ENCODE assay signal across 19 cellular contexts in the genomic region with DNA sequence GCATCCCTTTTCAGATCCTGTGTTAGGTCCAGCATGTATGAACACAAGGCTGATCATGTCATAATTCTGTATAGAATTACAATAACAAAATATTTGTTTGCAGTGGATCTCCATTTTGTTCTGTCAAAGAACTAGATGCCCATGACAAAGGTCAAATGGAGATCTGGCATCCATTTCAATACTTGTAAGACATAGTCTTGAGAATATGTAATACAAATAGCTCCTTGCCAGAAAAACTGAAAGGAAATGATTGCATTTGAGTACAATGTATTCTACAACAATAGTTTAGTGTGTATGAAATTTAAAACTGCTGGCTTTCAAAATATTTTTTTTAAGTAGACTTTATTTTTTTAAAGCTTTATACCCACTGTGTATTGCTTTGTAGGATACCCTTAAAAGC.
DNase-seq lines count a peak whose midpoint lies in the region; TF ChIP-seq lines count a peak whose summit lies in the region.
"Had no signal": no experiment of that assay in that cellular context is flagged by ENCODE, and none has a peak within 500 bp of the region (broad histone marks: within the 10 kb centered on the region; RNA-seq: fewer than 3 reads in every experiment).

No MANE protein-coding gene starts in this region.

- H2BK5ac ChIP-seq in trophoblast cell (ENCODE audit: low read depth, low read length, poor library complexity) = no peak overlapping the region

- H4K91ac ChIP-seq in trophoblast cell (ENCODE audit: low read depth, low read length) = no peak overlapping the region

- H3K4me1 ChIP-seq in KMS-11 (ENCODE audit: low read depth, poor library complexity, severe bottlenecking) = peaks cover 61% of the 10 kb centered on the region
- peaks cover 49% of the 10 kb centered on the region for H3K4me1 ChIP-seq in adipocyte (ENCODE audit: control insufficient read depth, insufficient read depth, low read length)
- H3K4me1 ChIP-seq in trophoblast cell (ENCODE audit: control insufficient read depth in 1 of 2, insufficient read depth in 2 of 2, low read length in 2 of 2) = peaks cover 0 to 5% of the 10 kb centered on the region in 2 experiments

- H3K9ac ChIP-seq in KMS-11 = no peak overlapping the region
- H3K9ac ChIP-seq in adipocyte (ENCODE audit: low read length) = no peak overlapping the region
- H3K9ac ChIP-seq in trophoblast cell (ENCODE audit: low read length) = no peak overlapping the region

- H4K8ac ChIP-seq in trophoblast cell (ENCODE audit: low read depth, low read length) = no peak overlapping the region

- H3K9me3 ChIP-seq in adipocyte (ENCODE audit: control insufficient read depth, low read length) (no peaks in the 10 kb centered on the region), trophoblast cell (ENCODE audit: insufficient read depth, low read depth, low read length) (no peaks in the 10 kb centered on the region)
- H3K9me3 ChIP-seq: MG63 had no signal

- no peak overlapping the region for H3K23ac ChIP-seq in trophoblast cell (ENCODE audit: low read length)

- H3K36me3 Mint-ChIP-seq in glutamatergic neuron (ENCODE audit: unreplicated experiment) = no peaks in the 10 kb centered on the region
- peaks cover 7% of the 10 kb centered on the region for H3K36me3 Mint-ChIP-seq in progenitor cell of endocrine pancreas (ENCODE audit: insufficient read depth)

- H3K79me2 ChIP-seq in KMS-11 (ENCODE audit: insufficient read depth, low read depth) = peaks cover 4% of the 10 kb centered on the region; the same call in 1 of the 2 replicates
- H3K79me2 ChIP-seq in trophoblast cell (ENCODE audit: control insufficient read depth, insufficient read depth, low read length, poor library complexity) = no peaks in the 10 kb centered on the region

- no peak overlapping the region for H2AFZ ChIP-seq in KMS-11 (ENCODE audit: low read depth)
- no peak overlapping the region for H2AFZ ChIP-seq in trophoblast cell (ENCODE audit: insufficient read depth, low read length, poor library complexity)

- H3K4me3 ChIP-seq in KMS-11 (IDR thresholded peaks at IDR 0.05; ENCODE audit: insufficient read depth, low read depth, low read length) = no peak overlapping the region
- H3K4me3 ChIP-seq in adipocyte (ENCODE audit: low read length) = no peak overlapping the region
- no peak overlapping the region for H3K4me3 ChIP-seq in trophoblast cell (ENCODE audit: low read depth, low read length)
- H3K4me3 ChIP-seq: MG63 had no signal

- H3K79me1 ChIP-seq in trophoblast cell (ENCODE audit: low read length) = no peaks in the 10 kb centered on the region

- H3K4me3 Mint-ChIP-seq in glutamatergic neuron (ENCODE audit: unreplicated experiment) = no peak overlapping the region
- no peak overlapping the region for H3K4me3 Mint-ChIP-seq in progenitor cell of endocrine pancreas (ENCODE audit: low read depth)
- H3K4me3 Mint-ChIP-seq: CD4-positive, CD25-positive, alpha-beta regulatory T cell; H9; HFFc6 had no signal

- no peak overlapping the region for H2AK5ac ChIP-seq in trophoblast cell (ENCODE audit: low read length)

- H3K36me3 ChIP-seq in KMS-11 (ENCODE audit: insufficient read depth) (no peaks in the 10 kb centered on the region), adipocyte (ENCODE audit: control insufficient read depth, insufficient read depth, low read length, severe bottlenecking) (no peaks in the 10 kb centered on the region), trophoblast cell (ENCODE audit: control insufficient read depth in 1 of 2, insufficient read depth in 2 of 2, low read length in 2 of 2) (no peaks in the 10 kb centered on the region)
- H3K36me3 ChIP-seq: MG63 had no signal

- H3K14ac ChIP-seq in trophoblast cell (ENCODE audit: low read length) = no peak overlapping the region

- H3K27me3 Mint-ChIP-seq in glutamatergic neuron (ENCODE audit: unreplicated experiment) = no peaks in the 10 kb centered on the region
- H3K27me3 Mint-ChIP-seq in progenitor cell of endocrine pancreas = no peaks in the 10 kb centered on the region
- H3K27me3 Mint-ChIP-seq: CD4-positive, CD25-positive, alpha-beta regulatory T cell had no signal

- H3K27me3 ChIP-seq in KMS-11 (ENCODE audit: insufficient read depth, low read depth) = no peaks in the 10 kb centered on the region
- H3K27me3 ChIP-seq in adipocyte (replicated peaks; ENCODE audit: control insufficient read depth, insufficient read depth, low read length) = no peaks in the 10 kb centered on the region
- H3K27me3 ChIP-seq in trophoblast cell (ENCODE audit: insufficient read depth, low read length) = no peaks in the 10 kb centered on the region
- H3K27me3 ChIP-seq: MG63 had no signal

- H3K4ac ChIP-seq in trophoblast cell (ENCODE audit: low read depth, low read length) = no peak overlapping the region

- H3K27ac ChIP-seq in KMS-11 = peak overlapping the region; percentile 32; the same call in 1 of the 2 replicates
- H3K27ac ChIP-seq in trophoblast cell (ENCODE audit: low read depth, low read length) = no peak overlapping the region

- H3K18ac ChIP-seq in trophoblast cell (ENCODE audit: low read length) = no peak overlapping the region

- H3K27ac Mint-ChIP-seq in glutamatergic neuron (ENCODE audit: unreplicated experiment) = no peak overlapping the region
- no peak overlapping the region for H3K27ac Mint-ChIP-seq in progenitor cell of endocrine pancreas
- H3K27ac Mint-ChIP-seq: CD4-positive, CD25-positive, alpha-beta regulatory T cell; HFFc6 had no signal

- no peak overlapping the region for H4K12ac ChIP-seq in trophoblast cell (ENCODE audit: low read depth, low read length)

- H2BK120ac ChIP-seq in trophoblast cell (ENCODE audit: insufficient read depth, low read length, poor library complexity) = no peak overlapping the region

- H3K9me3 Mint-ChIP-seq in glutamatergic neuron (ENCODE audit: unreplicated experiment) (peaks cover 2% of the 10 kb centered on the region), progenitor cell of endocrine pancreas (ENCODE audit: low read depth) (peaks cover 9% of the 10 kb centered on the region)
- H3K9me3 Mint-ChIP-seq: H9, HFFc6 had no signal

- no peak overlapping the region for H2BK12ac ChIP-seq in trophoblast cell (ENCODE audit: low read length)

- peak overlapping the region; percentile 48 for H3K4me2 ChIP-seq in KMS-11
- H3K4me2 ChIP-seq in trophoblast cell (ENCODE audit: low read length) = no peak overlapping the region

- H3K4me1 Mint-ChIP-seq in glutamatergic neuron (ENCODE audit: low read depth, unreplicated experiment) (peaks cover 11% of the 10 kb centered on the region), progenitor cell of endocrine pancreas (ENCODE audit: low read depth) (peaks cover 46% of the 10 kb centered on the region)

- H4K20me1 ChIP-seq in KMS-11 (ENCODE audit: insufficient read depth) = no peaks in the 10 kb centered on the region

- peak; percentile 63 for DNase-seq in adipocyte (ENCODE audit: low read depth)
- DNase-seq in fibroblast of gingiva (ENCODE audit: low read depth) = peak; percentile 60
- DNase-seq in pulmonary artery endothelial cell (ENCODE audit: low read depth, low spot score) = peak; percentile 74
- no peak for DNase-seq in trophoblast cell
- DNase-seq in glutamatergic neuron = no peak
- DNase-seq in progenitor cell of endocrine pancreas (ENCODE audit: low spot score, unreplicated experiment) = no peak
- DNase-seq: CD4-positive, CD25-positive, alpha-beta regulatory T cell; EL; GF-D8; H9; HFFc6; MG63; NCI-H1048; NCI-H1417 treated with DMSO at 0.1 percent for 48 hours; NCI-H187; NCI-H446 treated with DMSO at 0.1 percent for 48 hours; NCI-H774; NK-92 treated with Interleukin-12 subunit alpha and Interleukin-12 subunit beta, amount 100 ng/mL, for 24 hours had no signal

- TF ChIP-seq CTCF in KMS-11 (conservative IDR thresholded peaks at IDR 0.05; ENCODE audit: low read depth, low read length) = no peak
- no peak for TF ChIP-seq CTCF in glutamatergic neuron (IDR thresholded peaks at IDR 0.05; ENCODE audit: partially characterized antibody, unreplicated experiment)
- no peak for TF ChIP-seq CTCF in progenitor cell of endocrine pancreas (IDR thresholded peaks at IDR 0.05; ENCODE audit: unreplicated experiment)

Comparison
In these comparisons a context has a peak if more than half of its experiments do, and no peak if none do; other contexts are left out.
1. DNase-seq: peak in adipocyte (single experiment), fibroblast of gingiva (single experiment) and pulmonary artery endothelial cell (single experiment); none in trophoblast cell (0 of 2), glutamatergic neuron (single experiment) and progenitor cell of endocrine pancreas (single experiment).